ENCODE assay signal across 3 cellular contexts in genomic region chr20:34525709-34526416, GRCh38.
TF ChIP-seq lines count a peak whose summit lies in the region.

No MANE protein-coding gene starts in this region.

TF ChIP-seq in A549, 52 proteins besides CTCF, POLR2A, EP300 and RAD21 (continues in another document):
- peak; percentile 31 for TF ChIP-seq MAFK (IDR thresholded peaks at IDR 0.05; ENCODE audit: partially characterized antibody)
- no peak for TF ChIP-seq PHF8 (IDR thresholded peaks at IDR 0.05; ENCODE audit: borderline replicate concordance, low read depth)
- TF ChIP-seq RFX5 (IDR thresholded peaks at IDR 0.05), result peak; percentile 52; the same call in 1 of the 2 replicates
- no peak for TF ChIP-seq CHD4 (IDR thresholded peaks at IDR 0.05; ENCODE audit: borderline replicate concordance)
- TF ChIP-seq CEBPB (IDR thresholded peaks at IDR 0.05), result peak in 1 of 2 experiments; percentile 41; a peak in 1 of 4 replicates
- no peak for TF ChIP-seq NPAS2 (CRISPR knock-in tag; IDR thresholded peaks at IDR 0.05; ENCODE audit: borderline replicate concordance)
- TF ChIP-seq RNF2 (IDR thresholded peaks at IDR 0.05; ENCODE audit: borderline replicate concordance, low read depth), result no peak
- no peak for TF ChIP-seq TFCP2L1 (CRISPR knock-in tag; IDR thresholded peaks at IDR 0.05)
- TF ChIP-seq E2F6 (IDR thresholded peaks at IDR 0.05; ENCODE audit: borderline replicate concordance, low read depth), result no peak
- no peak for TF ChIP-seq ZSCAN20 (CRISPR knock-in tag; IDR thresholded peaks at IDR 0.05)
- TF ChIP-seq NFE2L2 (conservative IDR thresholded peaks at IDR 0.05; ENCODE audit: low read length), result no peak
- peak; percentile 82 for TF ChIP-seq PBX3 (IDR thresholded peaks at IDR 0.05)
- no peak for TF ChIP-seq HMGXB4 (CRISPR knock-in tag; IDR thresholded peaks at IDR 0.05; ENCODE audit: borderline replicate concordance)
- TF ChIP-seq MYC (IDR thresholded peaks at IDR 0.05; ENCODE audit: borderline replicate concordance, low read length), result no peak
- TF ChIP-seq CBX8 (IDR thresholded peaks at IDR 0.05), result no peak
- no peak for TF ChIP-seq CHD2 (IDR thresholded peaks at IDR 0.05; ENCODE audit: low read length, partially characterized antibody)
- TF ChIP-seq ZC3H11A (IDR thresholded peaks at IDR 0.05), result no peak
- no peak for TF ChIP-seq SMC3 (IDR thresholded peaks at IDR 0.05)
- no peak for TF ChIP-seq HES2 (IDR thresholded peaks at IDR 0.05)
- TF ChIP-seq ESRRA (IDR thresholded peaks at IDR 0.05; ENCODE audit: borderline replicate concordance, low read length), result no peak
- no peak for TF ChIP-seq KDM1A (IDR thresholded peaks at IDR 0.05; ENCODE audit: low read depth)
- TF ChIP-seq FOSL2 (IDR thresholded peaks at IDR 0.05), result peak; percentile 92
- peak; percentile 96 for TF ChIP-seq FOSL2 (CRISPR knock-in tag; IDR thresholded peaks at IDR 0.05)

TF ChIP-seq in IMR-90, 13 proteins besides CTCF, POLR2A, EP300 and RAD21:
- peak; percentile 95 for TF ChIP-seq FOS (IDR thresholded peaks at IDR 0.05; ENCODE audit: low read depth, low read length)
- TF ChIP-seq NFE2L2 (IDR thresholded peaks at IDR 0.05; ENCODE audit: low read depth, low read length), result peak; percentile 39; the same call in 1 of the 2 replicates
- TF ChIP-seq CHD1 (IDR thresholded peaks at IDR 0.05; ENCODE audit: low read depth, low read length), result no peak
- peak; percentile 91 for TF ChIP-seq MAZ (IDR thresholded peaks at IDR 0.05; ENCODE audit: borderline replicate concordance, low read depth, low read length)
- TF ChIP-seq MAFK (IDR thresholded peaks at IDR 0.05; ENCODE audit: low read depth, low read length), result no peak; the same call in none of the 2 replicates
- peak; percentile 89 for TF ChIP-seq BHLHE40 (IDR thresholded peaks at IDR 0.05; ENCODE audit: low read depth, low read length)
- TF ChIP-seq RCOR1 (IDR thresholded peaks at IDR 0.05; ENCODE audit: insufficient replicate concordance, low read length), result peak; percentile 99
- TF ChIP-seq RFX5 (IDR thresholded peaks at IDR 0.05; ENCODE audit: low read depth, low read length), result peak; percentile 77
- TF ChIP-seq USF2 (IDR thresholded peaks at IDR 0.05; ENCODE audit: low read depth, low read length), result peak; percentile 7; the same call in 1 of the 2 replicates
- TF ChIP-seq MXI1 (IDR thresholded peaks at IDR 0.05; ENCODE audit: borderline replicate concordance, low read depth, low read length), result peak; percentile 78

TF ChIP-seq in HEK293T, 16 proteins besides CTCF, POLR2A, EP300 and RAD21:
- TF ChIP-seq HDGF (IDR thresholded peaks at IDR 0.05; ENCODE audit: borderline replicate concordance), result no peak
- TF ChIP-seq NFRKB (IDR thresholded peaks at IDR 0.05), result no peak
- no peak for TF ChIP-seq SUZ12 (IDR thresholded peaks at IDR 0.05)
- TF ChIP-seq SP1 (IDR thresholded peaks at IDR 0.05), result no peak
- no peak for TF ChIP-seq TARDBP (IDR thresholded peaks at IDR 0.05)
- TF ChIP-seq BHLHE40 (IDR thresholded peaks at IDR 0.05; ENCODE audit: borderline replicate concordance), result no peak
- no peak for TF ChIP-seq LEF1 (IDR thresholded peaks at IDR 0.05; ENCODE audit: borderline replicate concordance)
- TF ChIP-seq FOXK2 (IDR thresholded peaks at IDR 0.05), result no peak
- TF ChIP-seq PKNOX1 (IDR thresholded peaks at IDR 0.05), result no peak
- no peak for TF ChIP-seq L3MBTL2 (conservative IDR thresholded peaks at IDR 0.05)
- no peak for TF ChIP-seq FOXM1 (IDR thresholded peaks at IDR 0.05; ENCODE audit: borderline replicate concordance)
- no peak for TF ChIP-seq CTBP1 (IDR thresholded peaks at IDR 0.05; ENCODE audit: borderline replicate concordance)
